In the genomic region with DNA sequence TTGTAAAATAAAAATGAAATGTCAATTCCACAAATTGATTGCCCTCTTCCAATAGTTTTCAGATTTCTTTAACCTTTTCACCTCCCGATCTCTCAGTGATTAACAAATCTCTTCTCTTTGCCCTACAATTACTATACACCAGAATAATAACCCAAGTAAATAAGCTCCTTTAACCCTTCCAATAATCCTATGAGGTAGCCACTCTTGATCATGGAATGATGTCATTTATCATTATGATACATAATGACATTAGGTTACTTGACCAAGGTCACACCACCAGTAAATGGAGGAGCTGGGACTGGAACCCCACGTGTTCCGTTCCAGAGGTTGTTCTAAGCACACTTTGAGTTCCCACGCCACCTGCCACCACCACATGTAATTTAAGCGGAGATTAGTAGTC, we compare ENCODE assay signal across 16 cellular contexts. TPM values are rescaled to one million over a fixed set of nuclear protein-coding genes. Genes with fewer than 3 reads are reported as not detected.
DNase-seq lines count a peak whose midpoint lies in the region; ATAC-seq and TF ChIP-seq lines count a peak whose summit lies in the region.
"Had no signal": no experiment of that assay in that cellular context is flagged by ENCODE, and none has a peak within 500 bp of the region (broad histone marks: within the 10 kb centered on the region; RNA-seq: fewer than 3 reads in every experiment).

No MANE protein-coding gene starts in this region.

- H3K4me3 ChIP-seq in HEK293 (ENCODE audit: low read depth, low read length) (no peak overlapping the region), PC-3 (ENCODE audit: low read length) (no peak overlapping the region)
- H3K4me3 ChIP-seq: GM23338 had no signal

- H3K4me1 ChIP-seq in HEK293 (ENCODE audit: control insufficient read depth, insufficient read depth, low read length) (peaks cover 10% of the 10 kb centered on the region), PC-3 (ENCODE audit: insufficient read depth, low read length) (peaks cover 34% of the 10 kb centered on the region), foreskin keratinocyte (peaks cover 25% of the 10 kb centered on the region)

- H3K27me3 Mint-ChIP-seq in T-helper 17 cell: peaks cover 25% of the 10 kb centered on the region
- H3K27me3 Mint-ChIP-seq: CD4-positive, alpha-beta T cell had no signal

- TF ChIP-seq CTCF in HEK293 (tag by site-specific recombination; IDR thresholded peaks at IDR 0.05) (no peak), PC-3 (conservative IDR thresholded peaks at IDR 0.05; ENCODE audit: low read depth, low read length) (no peak), foreskin keratinocyte (conservative IDR thresholded peaks at IDR 0.05) (no peak)

- ATAC-seq in PC-3 (no peak), T-helper 17 cell (no peak), foreskin keratinocyte (no peak), GM19395 (IDR thresholded peaks at IDR 0.05; ENCODE audit: unreplicated experiment) (no peak)
- ATAC-seq: GM23338, HCT116 had no signal

- no peaks in the 10 kb centered on the region for H4K20me1 ChIP-seq in PC-3 (ENCODE audit: low read length)

- H3K4me2 ChIP-seq in PC-3 (ENCODE audit: low read length): no peak overlapping the region
- H3K4me2 ChIP-seq: GM23338 had no signal

- CTCF ChIA-PET in HEK293 (lab: Yijun Ruan, JAX): interaction anchor here (0.9 to 2.0 kb wide), 3 partner anchors 30 to 703 kb away, joined by 3 to 9 read pairs (median 6); no protein-coding TSS in a partner anchor
- CTCF ChIA-PET in PC-3 (lab: Charles Lee): no interaction called here
- CTCF ChIA-PET in HEK293T (lab: Yijun Ruan, JAX): no interaction called here

- H3K27ac Mint-ChIP-seq in T-helper 17 cell: peak overlapping the region; percentile 51
- H3K27ac Mint-ChIP-seq: CD4-positive, alpha-beta T cell; GM23338 had no signal

- H3K36me3 ChIP-seq in HEK293 (ENCODE audit: control insufficient read depth in 2 of 2, insufficient read depth in 1 of 2, low read length in 2 of 2) (no peaks in the 10 kb centered on the region), PC-3 (ENCODE audit: low read depth, low read length) (no peaks in the 10 kb centered on the region)

- BruUV-seq in PC-3 (replicated peaks; lab: Mats Ljungman, UMichigan): no TSS peak

- H3K9ac ChIP-seq in PC-3 (ENCODE audit: low read length): peak overlapping the region; percentile 84

- POLR2A ChIA-PET in HEK293 (lab: Yijun Ruan, JAX): no interaction called here
- POLR2A ChIA-PET in PC-3 (lab: Charles Lee; ENCODE audit: unreplicated experiment): interaction anchor here (0.7 kb wide), 1 partner anchor 58 kb away, joined by 4 read pairs; no protein-coding TSS in a partner anchor
- POLR2A ChIA-PET in HEK293T (lab: Yijun Ruan, JAX): no interaction called here

- H3K9me3 ChIP-seq in HEK293 (ENCODE audit: control insufficient read depth, insufficient read depth, low read depth, low read length) (no peaks in the 10 kb centered on the region), PC-3 (ENCODE audit: low read length) (no peaks in the 10 kb centered on the region), T-helper 17 cell (ENCODE audit: control insufficient read depth, low read length, poor library complexity, severe bottlenecking) (no peaks in the 10 kb centered on the region)

- intact Hi-C loops in PC-3 (cut with micrococcal nuclease): loop anchor here (2.0 kb wide), 4 partner anchors 15 to 449 kb away; no protein-coding TSS in a partner anchor

- H3K79me2 ChIP-seq in PC-3 (ENCODE audit: low read length): no peaks in the 10 kb centered on the region

- H3K27me3 ChIP-seq in PC-3 (ENCODE audit: low read length) (no peaks in the 10 kb centered on the region), foreskin keratinocyte (no peaks in the 10 kb centered on the region)

- DNase-seq in PC-3 (no peak), T-helper 17 cell (no peak), foreskin keratinocyte (no peak), KBM-7 (no peak), HEK293T (ENCODE audit: extremely low spot score) (no peak)
- DNase-seq: ACHN; CD4-positive, alpha-beta T cell; DMS153; DMS79; GDM1; H7 had no signal

- in situ Hi-C loops in KBM-7 (cut with MboI; ENCODE audit: low pct_unique_long_range_greater_than_20kb, low sequenced_read_pairs): no loop called here

- peaks cover 3% of the 10 kb centered on the region for H3K36me3 Mint-ChIP-seq in T-helper 17 cell (ENCODE audit: low read depth)

- no peak overlapping the region for H3K4me3 Mint-ChIP-seq in T-helper 17 cell
- H3K4me3 Mint-ChIP-seq: CD4-positive, alpha-beta T cell; GM23338 had no signal

- H3K9me2 ChIP-seq in PC-3 (replicated peaks; ENCODE audit: low read length): no peaks in the 10 kb centered on the region

- no peaks in the 10 kb centered on the region for H3F3A ChIP-seq in PC-3 (ENCODE audit: low read length, unreplicated experiment)

- H2AFZ ChIP-seq in PC-3 (ENCODE audit: low read length): no peak overlapping the region

- H3K27ac ChIP-seq in HEK293 (ENCODE audit: extremely low read depth, low read depth, low read length) (no peak overlapping the region), PC-3 (ENCODE audit: low read length) (peak overlapping the region; percentile 95), foreskin keratinocyte (peak overlapping the region; percentile 93)
- H3K27ac ChIP-seq: C4-2B had no signal

- peaks cover 14% of the 10 kb centered on the region for H3K4me1 Mint-ChIP-seq in T-helper 17 cell

TF ChIP-seq in HEK293, 187 proteins besides CTCF, POLR2A, EP300 and RAD21:
- TF ChIP-seq, protein P1, sequence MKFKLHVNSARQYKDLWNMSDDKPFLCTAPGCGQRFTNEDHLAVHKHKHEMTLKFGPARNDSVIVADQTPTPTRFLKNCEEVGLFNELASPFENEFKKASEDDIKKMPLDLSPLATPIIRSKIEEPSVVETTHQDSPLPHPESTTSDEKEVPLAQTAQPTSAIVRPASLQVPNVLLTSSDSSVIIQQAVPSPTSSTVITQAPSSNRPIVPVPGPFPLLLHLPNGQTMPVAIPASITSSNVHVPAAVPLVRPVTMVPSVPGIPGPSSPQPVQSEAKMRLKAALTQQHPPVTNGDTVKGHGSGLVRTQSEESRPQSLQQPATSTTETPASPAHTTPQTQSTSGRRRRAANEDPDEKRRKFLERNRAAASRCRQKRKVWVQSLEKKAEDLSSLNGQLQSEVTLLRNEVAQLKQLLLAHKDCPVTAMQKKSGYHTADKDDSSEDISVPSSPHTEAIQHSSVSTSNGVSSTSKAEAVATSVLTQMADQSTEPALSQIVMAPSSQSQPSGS (tag by site-specific recombination; IDR thresholded peaks at IDR 0.05; ENCODE audit: low read depth): peak; percentile 61
- no peak for TF ChIP-seq GFI1B (tag by site-specific recombination; IDR thresholded peaks at IDR 0.05)
TF ChIP-seq in HEK293: peak in this region for 1.

TF ChIP-seq in HEK293T, 16 proteins besides CTCF, POLR2A, EP300 and RAD21:
- TF ChIP-seq ELF4 (IDR thresholded peaks at IDR 0.05) (no peak), TARDBP (IDR thresholded peaks at IDR 0.05) (no peak), ARNT (IDR thresholded peaks at IDR 0.05) (no peak), FOXK2 (IDR thresholded peaks at IDR 0.05) (no peak), ZNF384 (IDR thresholded peaks at IDR 0.05) (no peak), SP1 (IDR thresholded peaks at IDR 0.05) (no peak), L3MBTL2 (conservative IDR thresholded peaks at IDR 0.05) (no peak), BHLHE40 (IDR thresholded peaks at IDR 0.05; ENCODE audit: borderline replicate concordance) (no peak), FOXA1 (IDR thresholded peaks at IDR 0.05) (no peak), HDGF (IDR thresholded peaks at IDR 0.05; ENCODE audit: borderline replicate concordance) (no peak), CTBP1 (IDR thresholded peaks at IDR 0.05; ENCODE audit: borderline replicate concordance) (no peak), FOXM1 (IDR thresholded peaks at IDR 0.05; ENCODE audit: borderline replicate concordance) (no peak), NFRKB (IDR thresholded peaks at IDR 0.05) (no peak), SUZ12 (IDR thresholded peaks at IDR 0.05) (no peak), LEF1 (IDR thresholded peaks at IDR 0.05; ENCODE audit: borderline replicate concordance) (no peak)
- TF ChIP-seq, protein P2, sequence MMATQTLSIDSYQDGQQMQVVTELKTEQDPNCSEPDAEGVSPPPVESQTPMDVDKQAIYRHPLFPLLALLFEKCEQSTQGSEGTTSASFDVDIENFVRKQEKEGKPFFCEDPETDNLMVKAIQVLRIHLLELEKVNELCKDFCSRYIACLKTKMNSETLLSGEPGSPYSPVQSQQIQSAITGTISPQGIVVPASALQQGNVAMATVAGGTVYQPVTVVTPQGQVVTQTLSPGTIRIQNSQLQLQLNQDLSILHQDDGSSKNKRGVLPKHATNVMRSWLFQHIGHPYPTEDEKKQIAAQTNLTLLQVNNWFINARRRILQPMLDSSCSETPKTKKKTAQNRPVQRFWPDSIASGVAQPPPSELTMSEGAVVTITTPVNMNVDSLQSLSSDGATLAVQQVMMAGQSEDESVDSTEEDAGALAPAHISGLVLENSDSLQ (IDR thresholded peaks at IDR 0.05): no peak

RNA-seq across cellular contexts. Expression of a gene that starts 54.8 kb away (rescaled TPM):
- total RNA-seq in PC-3 (2014; rRNA removed) (5.1 and 8.1 TPM in 2 replicates), T-helper 17 cell (10 to 100 TPM; 19.1 to 19.8 TPM), foreskin keratinocyte (8.8 and 11.9 TPM in 2 replicates)
- 4.8 and 6.2 TPM in 2 replicates for polyA plus RNA-seq in foreskin keratinocyte

RNA-seq across cellular contexts. Expression of a gene that starts 54.9 kb away (rescaled TPM):
- total RNA-seq in PC-3 (2014; rRNA removed) (17.5 and 23.8 TPM in 2 replicates), T-helper 17 cell (10 to 100 TPM in 1 of 2 donors, 1 to 10 TPM in 1; 8.2 to 10.2 TPM), foreskin keratinocyte (30.1 and 35.8 TPM in 2 replicates)
- polyA plus RNA-seq in foreskin keratinocyte: 22.5 and 28.0 TPM in 2 replicates
